ENCODE assay signal across 17 cellular contexts in genomic region chr1:186559601-186560116, GRCh38.
DNase-seq lines count a peak whose midpoint lies in the region; ATAC-seq and TF ChIP-seq lines count a peak whose summit lies in the region.
"Had no signal": no experiment of that assay in that cellular context is flagged by ENCODE, and none has a peak within 500 bp of the region (broad histone marks: within the 10 kb centered on the region; RNA-seq: fewer than 3 reads in every experiment).

No MANE protein-coding gene starts in this region.

- no peaks in the 10 kb centered on the region for H3K79me2 ChIP-seq in PC-9 (ENCODE audit: low read depth)
- H3K79me2 ChIP-seq: parathyroid adenoma had no signal

- peak overlapping the region; percentile 2; the same call in 1 of the 2 replicates for H3K4me2 ChIP-seq in PC-9

- no peaks in the 10 kb centered on the region; the same call in none of the 2 replicates for H3K9me2 ChIP-seq in PC-9 (ENCODE audit: insufficient read depth)

- no peaks in the 10 kb centered on the region for H3K9me3 ChIP-seq in PC-9 (ENCODE audit: insufficient read depth, low read depth)
- H3K9me3 ChIP-seq in upper lobe of right lung = no peaks in the 10 kb centered on the region
- H3K9me3 ChIP-seq: body of pancreas had no signal

- intact Hi-C loops in PC-9 (cut with micrococcal nuclease; ENCODE audit: unreplicated experiment) = loop anchor here (1.0 kb wide), 1 partner anchor 67 kb away; no protein-coding TSS in a partner anchor
- intact Hi-C loops in upper lobe of right lung (cut with DNase I) = no loop called here

- H3K4me3 ChIP-seq in PC-9 = no peak overlapping the region
- no peak overlapping the region for H3K4me3 ChIP-seq in epithelial cell of esophagus (ENCODE audit: low read length)
- H3K4me3 ChIP-seq in upper lobe of right lung = no peak overlapping the region
- H3K4me3 ChIP-seq: body of pancreas, lung had no signal

- H3K36me3 ChIP-seq in PC-9 (ENCODE audit: low read depth) (no peaks in the 10 kb centered on the region), upper lobe of right lung (no peaks in the 10 kb centered on the region)

- no peaks in the 10 kb centered on the region for H3K27me3 ChIP-seq in PC-9 (ENCODE audit: insufficient read depth, low read depth)
- H3K27me3 ChIP-seq in upper lobe of right lung = no peaks in the 10 kb centered on the region
- H3K27me3 ChIP-seq: body of pancreas had no signal

- BruUV-seq in PC-9 (replicated peaks; lab: Mats Ljungman, UMichigan) = no TSS peak

- POLR2A ChIA-PET in PC-9 (lab: Charles Lee; ENCODE audit: unreplicated experiment) = no interaction called here

- CTCF ChIA-PET in PC-9 (lab: Charles Lee) = no interaction called here

- H4K20me1 ChIP-seq in PC-9 (ENCODE audit: insufficient read depth) = no peaks in the 10 kb centered on the region

- peak overlapping the region; percentile 66; the same call in 1 of the 2 replicates for H2AFZ ChIP-seq in PC-9
- H2AFZ ChIP-seq: parathyroid adenoma had no signal

- peak overlapping the region; percentile 16 for H3K27ac ChIP-seq in PC-9
- no peak overlapping the region for H3K27ac ChIP-seq in upper lobe of right lung
- H3K27ac ChIP-seq: body of pancreas, C4-2B, parathyroid adenoma had no signal

- DNase-seq in PC-9 (no peak), epithelial cell of esophagus (ENCODE audit: low read depth) (peak; percentile 99), upper lobe of right lung (no peak), NCI-H1417 (lab: John Stamatoyannopoulos, UW) (no peak), UCSD-AML1 (lab: John Stamatoyannopoulos, UW; ENCODE audit: unreplicated experiment) (no peak)
- no peak for DNase-seq in activated CD8-positive, alpha-beta memory T cell treated with anti-CD3 and anti-CD28 coated beads for 24 hours
- DNase-seq: activated CD4-positive, alpha-beta T cell treated with anti-CD3 and anti-CD28 coated beads, Interleukin-2, amount 50 U/mL, for 1 hour; body of pancreas; glutamatergic neuron; MV-4-11; naive thymus-derived CD4-positive, alpha-beta T cell; NCI-H69; SW 1271 had no signal

- TF ChIP-seq CTCF in PC-9 (conservative IDR thresholded peaks at IDR 0.05) = no peak
- no peak for TF ChIP-seq CTCF in epithelial cell of esophagus (IDR thresholded peaks at IDR 0.05; ENCODE audit: insufficient read depth, low read depth, low read length, missing control alignments)
- no peak for TF ChIP-seq CTCF in upper lobe of right lung (IDR thresholded peaks at IDR 0.05)

- no peaks in the 10 kb centered on the region for H3F3A ChIP-seq in PC-9 (ENCODE audit: insufficient read depth, low read depth)

- ATAC-seq in GM18870 (IDR thresholded peaks at IDR 0.05; ENCODE audit: unreplicated experiment) (peak; percentile 43), upper lobe of right lung (peak; percentile 60)
- ATAC-seq: body of pancreas; naive thymus-derived CD4-positive, alpha-beta T cell had no signal

- no peaks in the 10 kb centered on the region for H3K4me1 ChIP-seq in PC-9 (replicated peaks; ENCODE audit: insufficient read depth)
- no peaks in the 10 kb centered on the region for H3K4me1 ChIP-seq in upper lobe of right lung
- H3K4me1 ChIP-seq: body of pancreas, parathyroid adenoma had no signal
